ENCODE assay signal across 3 cellular contexts in genomic region chr12:105665366-105665765, GRCh38.
"Had no signal": no experiment of that assay in that cellular context is flagged by ENCODE, and none has a peak within 500 bp of the region (broad histone marks: within the 10 kb centered on the region; RNA-seq: fewer than 3 reads in every experiment).

No MANE protein-coding gene starts in this region.

- H3K4me3 ChIP-seq: GM12878 had no signal

- DNase-seq: GDM1, GF-D8 had no signal
